Comparison of ENCODE assay signal across 2 cellular contexts in the genomic region with DNA sequence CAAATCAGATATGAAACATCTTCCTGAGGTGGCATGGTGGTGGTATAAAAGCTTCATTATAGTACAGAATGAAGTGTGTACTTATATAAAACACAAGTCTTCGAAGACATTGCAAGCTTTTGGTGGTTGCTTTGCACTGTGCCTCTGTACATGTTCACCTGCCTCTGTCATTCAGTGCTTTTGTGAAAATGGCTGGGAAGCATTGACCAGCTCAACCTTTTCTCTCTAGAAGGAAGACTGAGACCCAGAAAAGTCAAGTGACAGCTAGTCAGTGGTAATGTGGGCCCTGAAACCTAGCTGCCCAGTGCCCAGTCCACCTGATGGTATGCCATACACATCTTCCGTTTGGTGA.
TF ChIP-seq lines count a peak whose summit lies in the region.

No MANE protein-coding gene starts in this region.

TF ChIP-seq in SK-N-SH, 30 proteins besides CTCF, POLR2A, EP300 and RAD21 (continued from another document):
- TF ChIP-seq USF2 (IDR thresholded peaks at IDR 0.05; ENCODE audit: borderline replicate concordance, low read depth, low read length): no peak
- TF ChIP-seq, protein P1, sequence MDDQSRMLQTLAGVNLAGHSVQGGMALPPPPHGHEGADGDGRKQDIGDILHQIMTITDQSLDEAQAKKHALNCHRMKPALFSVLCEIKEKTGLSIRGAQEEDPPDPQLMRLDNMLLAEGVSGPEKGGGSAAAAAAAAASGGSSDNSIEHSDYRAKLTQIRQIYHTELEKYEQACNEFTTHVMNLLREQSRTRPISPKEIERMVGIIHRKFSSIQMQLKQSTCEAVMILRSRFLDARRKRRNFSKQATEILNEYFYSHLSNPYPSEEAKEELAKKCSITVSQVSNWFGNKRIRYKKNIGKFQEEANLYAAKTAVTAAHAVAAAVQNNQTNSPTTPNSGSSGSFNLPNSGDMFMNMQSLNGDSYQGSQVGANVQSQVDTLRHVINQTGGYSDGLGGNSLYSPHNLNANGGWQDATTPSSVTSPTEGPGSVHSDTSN (IDR thresholded peaks at IDR 0.05): no peak
- TF ChIP-seq SIN3A (IDR thresholded peaks at IDR 0.05; ENCODE audit: borderline replicate concordance, low read depth, low read length): no peak
- TF ChIP-seq RCOR1 (IDR thresholded peaks at IDR 0.05; ENCODE audit: low read length): no peak
- no peak for TF ChIP-seq GABPA (IDR thresholded peaks at IDR 0.05; ENCODE audit: low read depth)
- TF ChIP-seq RXRA (IDR thresholded peaks at IDR 0.05; ENCODE audit: borderline replicate concordance, low read depth): no peak
- TF ChIP-seq SMC3 (IDR thresholded peaks at IDR 0.05; ENCODE audit: low read depth, low read length): no peak
- TF ChIP-seq RFX5 (IDR thresholded peaks at IDR 0.05; ENCODE audit: low read length): no peak
- no peak for TF ChIP-seq IRF3 (IDR thresholded peaks at IDR 0.05; ENCODE audit: low read depth, low read length)
- no peak for TF ChIP-seq FOXM1 (IDR thresholded peaks at IDR 0.05; ENCODE audit: low read depth)
- TF ChIP-seq TAF1 (IDR thresholded peaks at IDR 0.05; ENCODE audit: borderline replicate concordance, low read depth, low read length): no peak
- no peak for TF ChIP-seq JUND (IDR thresholded peaks at IDR 0.05)
- no peak for TF ChIP-seq EZH2phosphoT487 (IDR thresholded peaks at IDR 0.05; ENCODE audit: borderline replicate concordance, low read depth)
- TF ChIP-seq ELF1 (IDR thresholded peaks at IDR 0.05): no peak
- no peak for TF ChIP-seq YY1 (IDR thresholded peaks at IDR 0.05; ENCODE audit: low read depth)
TF ChIP-seq in SK-N-SH: peak in this region for 0.

TF ChIP-seq in SK-N-SH treated with all-trans-retinoic acid at 6 μM for 48 hours, 23 proteins besides CTCF, POLR2A, EP300 and RAD21 (continued from another document):
- no peak for TF ChIP-seq POU6F1 (CRISPR knock-in tag; IDR thresholded peaks at IDR 0.05; ENCODE audit: borderline replicate concordance, low read depth)
- TF ChIP-seq CSDC2 (CRISPR knock-in tag; IDR thresholded peaks at IDR 0.05): no peak
- TF ChIP-seq ZFP3 (CRISPR knock-in tag; IDR thresholded peaks at IDR 0.05): no peak
